ENCODE assay signal across 1 cellular context in genomic region chr3:14261229-14261628, GRCh38.
TF ChIP-seq lines count a peak whose summit lies in the region.

No MANE protein-coding gene starts in this region.

TF ChIP-seq in K562, 482 proteins besides CTCF, POLR2A, EP300 and RAD21 (continued from another document and continues in another):
- no peak for TF ChIP-seq ZBTB11 (CRISPR knock-in tag; IDR thresholded peaks at IDR 0.05)
- TF ChIP-seq ZNF384 (IDR thresholded peaks at IDR 0.05; ENCODE audit: low read depth, low read length) = peak; percentile 46; the same call in 1 of the 2 replicates
- TF ChIP-seq CHCHD3 (CRISPR knock-in tag; IDR thresholded peaks at IDR 0.05) = no peak
- TF ChIP-seq SMARCA5 (IDR thresholded peaks at IDR 0.05) = peak; percentile 73; the same call in 1 of the 2 replicates
- TF ChIP-seq NFE2L1 (tag; IDR thresholded peaks at IDR 0.05; ENCODE audit: borderline replicate concordance, low read depth) = no peak
- no peak for TF ChIP-seq HMBOX1 (IDR thresholded peaks at IDR 0.05)
- 0 out of 2 replicates have a peak, but pooled peaks have one; percentile 43 for TF ChIP-seq SMARCA4 (IDR thresholded peaks at IDR 0.05)
- TF ChIP-seq GABPB2 (CRISPR knock-in tag; conservative IDR thresholded peaks at IDR 0.05) = no peak
- peak; percentile 55; the same call in 1 of the 2 replicates for TF ChIP-seq SMAD4 (CRISPR knock-in tag; conservative IDR thresholded peaks at IDR 0.05)
- 0 out of 2 replicates have a peak, but pooled peaks have one; percentile 24 for TF ChIP-seq ZBTB40 (IDR thresholded peaks at IDR 0.05)
- TF ChIP-seq ZBTB40 (CRISPR knock-in tag; IDR thresholded peaks at IDR 0.05) = no peak
- TF ChIP-seq FOSL1 (tag; conservative IDR thresholded peaks at IDR 0.05) = peak; percentile 46; the same call in 1 of the 2 replicates
- TF ChIP-seq YBX1 (IDR thresholded peaks at IDR 0.05) = no peak
- TF ChIP-seq RBM39 (optimal IDR thresholded peaks at IDR 0.05; ENCODE audit: low read depth, low read length) = peak; percentile 49
- peak; percentile 69 for TF ChIP-seq JUND (IDR thresholded peaks at IDR 0.05; ENCODE audit: borderline replicate concordance, low read depth, low read length)
- TF ChIP-seq JUND (tag; IDR thresholded peaks at IDR 0.05; ENCODE audit: borderline replicate concordance, low read depth, low read length) = peak; percentile 57; the same call in 1 of the 3 replicates
- TF ChIP-seq RREB1 (CRISPR knock-in tag; IDR thresholded peaks at IDR 0.05) = no peak
- TF ChIP-seq HOXB6 (CRISPR knock-in tag; IDR thresholded peaks at IDR 0.05; ENCODE audit: borderline replicate concordance) = no peak
- peak; percentile 53; the same call in 1 of the 2 replicates for TF ChIP-seq KLF16 (IDR thresholded peaks at IDR 0.05)
- TF ChIP-seq ZBTB33 (CRISPR knock-in tag; IDR thresholded peaks at IDR 0.05) = no peak; the same call in 1 of the 2 replicates
- peak in 1 of 2 experiments; percentile 70; a peak in 1 of 4 replicates for TF ChIP-seq RCOR1 (IDR thresholded peaks at IDR 0.05; ENCODE audit: borderline replicate concordance in 1 of 2, low read depth in 2 of 2, low read length in 2 of 2)
- peak; percentile 84; the same call in 1 of the 2 replicates for TF ChIP-seq LCOR (CRISPR knock-in tag; IDR thresholded peaks at IDR 0.05)
- no peak for TF ChIP-seq PHB2 (IDR thresholded peaks at IDR 0.05; ENCODE audit: low read depth)
- TF ChIP-seq GABPB1 (CRISPR knock-in tag; IDR thresholded peaks at IDR 0.05) = 0 out of 2 replicates have a peak, but pooled peaks have one; percentile 33
- no peak for TF ChIP-seq SPI1 (IDR thresholded peaks at IDR 0.05; ENCODE audit: borderline replicate concordance, low read depth, low read length)
- peak; percentile 82; the same call in 1 of the 2 replicates for TF ChIP-seq NBN (IDR thresholded peaks at IDR 0.05; ENCODE audit: low read depth)
- no peak for TF ChIP-seq NR2C2 (CRISPR knock-in tag; IDR thresholded peaks at IDR 0.05)
- peak; percentile 39; the same call in 1 of the 2 replicates for TF ChIP-seq NR2C2 (tag; IDR thresholded peaks at IDR 0.05)
- no peak for TF ChIP-seq ZNF175 (CRISPR knock-in tag; IDR thresholded peaks at IDR 0.05; ENCODE audit: low read depth)
- no peak for TF ChIP-seq CEBPZ (IDR thresholded peaks at IDR 0.05; ENCODE audit: borderline replicate concordance, low read depth, low read length)
- TF ChIP-seq KHSRP (IDR thresholded peaks at IDR 0.05) = no peak
- TF ChIP-seq BRD9 (IDR thresholded peaks at IDR 0.05; ENCODE audit: low read depth, partially characterized antibody) = peak; percentile 96
